12 cellular contexts compared by ENCODE assay signal in genomic region chr17:7186241-7186640, GRCh38. TPM values are rescaled to one million over a fixed set of nuclear protein-coding genes. Genes with fewer than 3 reads are reported as not detected.
DNase-seq lines count a peak whose midpoint lies in the region; ATAC-seq, FAIRE-seq and TF ChIP-seq lines count a peak whose summit lies in the region.
"Had no signal": no experiment of that assay in that cellular context is flagged by ENCODE, and none has a peak within 500 bp of the region (broad histone marks: within the 10 kb centered on the region; RNA-seq: fewer than 3 reads in every experiment).

No MANE protein-coding gene starts in this region.

- no peak overlapping the region for H3K4me3 ChIP-seq in Karpas-422 (ENCODE audit: low read length)
- H3K4me3 ChIP-seq in K562: no peak overlapping the region
- no peak overlapping the region for H3K4me3 ChIP-seq in mucosa of descending colon

- H3K9ac ChIP-seq in Karpas-422 (ENCODE audit: low read length): no peak overlapping the region
- no peak overlapping the region for H3K9ac ChIP-seq in K562 (ENCODE audit: insufficient read depth in 1 of 2, low read depth in 2 of 2, low read length in 2 of 2)

- H3K36me3 ChIP-seq in Karpas-422 (ENCODE audit: insufficient read depth, low read length): no peaks in the 10 kb centered on the region
- H3K36me3 ChIP-seq in K562 (ENCODE audit: control insufficient read depth, insufficient read depth, low read length): peaks cover 4% of the 10 kb centered on the region; the same call in 1 of the 3 replicates
- no peaks in the 10 kb centered on the region for H3K36me3 ChIP-seq in mucosa of descending colon (ENCODE audit: low read depth)

- ATAC-seq in K562: peak; percentile 88
- ATAC-seq in mucosa of descending colon: peak; percentile 33
- ATAC-seq in GM21360 (IDR thresholded peaks at IDR 0.05; ENCODE audit: unreplicated experiment): no peak
- ATAC-seq in HG02884 (IDR thresholded peaks at IDR 0.05; ENCODE audit: unreplicated experiment): no peak
- ATAC-seq: Panc1 had no signal

- H3K9me3 ChIP-seq in Karpas-422 (ENCODE audit: low read length) (no peaks in the 10 kb centered on the region), K562 (replicated peaks; ENCODE audit: control insufficient read depth, insufficient read depth, low read depth, low read length) (no peaks in the 10 kb centered on the region), mucosa of descending colon (no peaks in the 10 kb centered on the region)

- H2AFZ ChIP-seq in Karpas-422 (ENCODE audit: low read length) (no peak overlapping the region), K562 (ENCODE audit: low read depth, low read length) (no peak overlapping the region)

- intact Hi-C loops in K562 (cut with micrococcal nuclease) (no loop called here), mucosa of descending colon (cut with DNase I, micrococcal nuclease) (no loop called here)

- WGBS in K562 (ENCODE audit: insufficient coverage, low coverage, missing lambda C conversion rate): 26% methylated on average over 6 of the region's 7 CpGs

- in situ Hi-C loops in K562 (cut with MboI): no loop called here

- no peak for TF ChIP-seq EP300 in K562 (IDR thresholded peaks at IDR 0.05; ENCODE audit: low read length)

- BruUV-seq in K562 (replicated peaks; lab: Mats Ljungman, UMichigan): no TSS peak

- H3K27ac ChIP-seq in Karpas-422 (ENCODE audit: low read length) (no peak overlapping the region), K562 (ENCODE audit: extremely low read depth, low read depth, low read length) (no peak overlapping the region)

- no peaks in the 10 kb centered on the region for H3K27me3 ChIP-seq in Karpas-422 (ENCODE audit: low read length)
- H3K27me3 ChIP-seq in K562 (ENCODE audit: control insufficient read depth in 2 of 2, insufficient read depth in 2 of 2, low read length in 2 of 2): no peaks in the 10 kb centered on the region

- H3K4me1 ChIP-seq in Karpas-422 (ENCODE audit: low read length) (no peaks in the 10 kb centered on the region), K562 (replicated peaks in 1 of 2; ENCODE audit: control insufficient read depth in 2 of 2, insufficient read depth in 2 of 2, low read length in 2 of 2) (peaks cover 3 to 6% of the 10 kb centered on the region in 2 experiments; a peak in 2 of 5 replicates), mucosa of descending colon (ENCODE audit: low read depth) (peaks cover 3% of the 10 kb centered on the region)

- H3K9me1 ChIP-seq in K562 (ENCODE audit: control insufficient read depth, insufficient read depth, low read length): no peaks in the 10 kb centered on the region

- peak; percentile 30 for DNase-seq in DMS 273 (lab: John Stamatoyannopoulos, UW; ENCODE audit: unreplicated experiment)
- DNase-seq in DMS 273 treated with DMSO at 0.1 percent for 48 hours (lab: John Stamatoyannopoulos, UW): no peak
- DNase-seq in Karpas-422: peak; percentile 72
- peak; percentile 39 to 57 (median 48) for DNase-seq in K562 (ENCODE audit: extremely low read depth in 1 of 4, low spot score in 3 of 4)
- DNase-seq in mucosa of descending colon: no peak
- no peak for DNase-seq in effector CD8-positive, alpha-beta T cell (lab: John Stamatoyannopoulos, UW)
- DNase-seq: 8988T; activated CD4-positive, alpha-beta T cell treated with anti-CD3 and anti-CD28 coated beads, Interleukin-2, amount 50 U/mL, for 1 hour; NCI-H1048 had no signal

- H4K20me1 ChIP-seq in Karpas-422 (ENCODE audit: insufficient read depth, low read depth, low read length) (no peaks in the 10 kb centered on the region), K562 (replicated peaks; ENCODE audit: control insufficient read depth, insufficient read depth, low read length) (no peaks in the 10 kb centered on the region)

- peak in 1 of 2 experiments; percentile 22; a peak in 1 of 4 replicates for TF ChIP-seq RAD21 in K562 (CRISPR knock-in tag; conservative IDR thresholded peaks at IDR 0.05 in 1 of 2, IDR thresholded peaks at IDR 0.05 in 1 of 2)

- TF ChIP-seq CTCF in K562 (IDR thresholded peaks at IDR 0.05 in 2 of 3, conservative IDR thresholded peaks at IDR 0.05 in 1 of 3; ENCODE audit: insufficient read depth in 2 of 3, low read depth in 1 of 3, low read length in 3 of 3): peak; percentile 47 to 52 (median 48)
- TF ChIP-seq CTCF in mucosa of descending colon (IDR thresholded peaks at IDR 0.05): no peak

- TF ChIP-seq POLR2A in K562 (conservative IDR thresholded peaks at IDR 0.05): no peak

- no peaks in the 10 kb centered on the region for H3K9me2 ChIP-seq in Karpas-422 (replicated peaks; ENCODE audit: insufficient read depth, low read length)

- peak; percentile 62 for FAIRE-seq in K562 (lab: Jason Lieb, UNC)

- no peaks in the 10 kb centered on the region for H3K79me2 ChIP-seq in Karpas-422 (ENCODE audit: low read length)
- no peaks in the 10 kb centered on the region for H3K79me2 ChIP-seq in K562 (ENCODE audit: control insufficient read depth, insufficient read depth, low read length)

- CTCF ChIA-PET in K562 (lab: Yijun Ruan, JAX; ENCODE audit: low intra/inter-chr PET ratio): no interaction called here

- POLR2A ChIA-PET in K562 (lab: Yijun Ruan, JAX): no interaction called here

- H3K4me2 ChIP-seq in Karpas-422 (ENCODE audit: low read depth, low read length, poor library complexity, severe bottlenecking) (no peak overlapping the region), K562 (ENCODE audit: insufficient read depth, low read length) (no peak overlapping the region)

RNA-seq across cellular contexts. Expression of gene ASGR1, which starts 7.1 kb away (rescaled TPM):
- 1.2 TPM in 1 of 2 replicates, not detected in the other for total RNA-seq in Karpas-422 (2014; rRNA removed; shearing (Covaris generic); ENCODE audit: low replicate concordance)
- total RNA-seq in K562 (2011; cell fraction: chromatin; rRNA removed; ENCODE audit: low replicate concordance): 1.4 and 3.8 TPM in 2 replicates
- total RNA-seq in K562 (2011; cell fraction: nucleolus; rRNA removed): 2.1 and 3.0 TPM in 2 replicates
- 1.3 and 1.6 TPM in 2 replicates for total RNA-seq in K562 (2011; cell fraction: nucleoplasm; rRNA removed)
- total RNA-seq in K562 (2014; rRNA removed) (0.45 and 1.00 TPM in 2 replicates), K562 (2014; rRNA removed; fragmentation: Illumina TruSeq; extraction: Trizol) (0.11 TPM in 1 of 2 replicates, not detected in the other), K562 (2015; rRNA removed; fragmentation: Illumina TruSeq; extraction: Trizol) (0.14 and 0.41 TPM in 2 replicates), K562 (2021) (0.58 and 0.78 TPM in 2 replicates), mucosa of descending colon (1 to 10 TPM in 2 of 3 donors, under 1 TPM in 1; 0.35 to 1.6 (median 1.2) TPM)
- polyA plus RNA-seq in K562 (2011; rRNA removed) (1.0 and 2.5 TPM in 2 replicates), K562 (2014; fragmentation: Illumina TruSeq; extraction: Trizol) (0.15 and 0.40 TPM in 2 replicates), K562 (2014; fragmentation: Nextera tagmentation; extraction: Ambion mirVana) (not detected), K562 (2014; rRNA removed) (0.64 and 2.3 TPM in 2 replicates)
- 2.6 and 3.2 TPM in 2 replicates for polyA plus RNA-seq in K562 (2011; cell fraction: cytosol; rRNA removed)
- 7.7 and 11.1 TPM in 2 replicates for polyA plus RNA-seq in K562 (2011; cell fraction: nucleus; rRNA removed)
- polyA plus RNA-seq in K562 (2012): 0.68 and 1.1 TPM in 2 replicates
- polyA minus RNA-seq in K562 (2011; rRNA and poly(A)+ RNA removed): 0.24 and 0.56 TPM in 2 replicates
- 1.3 TPM in 1 of 2 replicates, not detected in the other for polyA minus RNA-seq in K562 (2011; cell fraction: cytosol; rRNA and poly(A)+ RNA removed)
- 1.2 and 2.7 TPM in 2 replicates for polyA minus RNA-seq in K562 (2011; cell fraction: nucleus; rRNA and poly(A)+ RNA removed)

RNA-seq across cellular contexts. Expression of gene DLG4, which starts 33.4 kb away (rescaled TPM):
- 8.5 and 24.1 TPM in 2 replicates for total RNA-seq in Karpas-422 (2014; rRNA removed; shearing (Covaris generic); ENCODE audit: low replicate concordance)
- 43.5 and 75.5 TPM in 2 replicates for total RNA-seq in K562 (2011; cell fraction: chromatin; rRNA removed; ENCODE audit: low replicate concordance)
- 21.5 and 23.8 TPM in 2 replicates for total RNA-seq in K562 (2011; cell fraction: nucleolus; rRNA removed)
- 31.9 and 46.3 TPM in 2 replicates for total RNA-seq in K562 (2011; cell fraction: nucleoplasm; rRNA removed)
- total RNA-seq in K562 (2014; rRNA removed): 4.1 and 4.9 TPM in 2 replicates
- 2.2 and 3.1 TPM in 2 replicates for total RNA-seq in K562 (2014; rRNA removed; fragmentation: Illumina TruSeq; extraction: Trizol)
- 4.0 and 4.1 TPM in 2 replicates for total RNA-seq in K562 (2015; rRNA removed; fragmentation: Illumina TruSeq; extraction: Trizol)
- 8.8 and 12.0 TPM in 2 replicates for total RNA-seq in K562 (2021)
- 4.6 and 9.8 TPM in 2 replicates for polyA plus RNA-seq in K562 (2011; rRNA removed)
- polyA plus RNA-seq in K562 (2011; cell fraction: cytosol; rRNA removed): 4.1 and 4.3 TPM in 2 replicates
- 29.5 and 39.7 TPM in 2 replicates for polyA plus RNA-seq in K562 (2011; cell fraction: nucleus; rRNA removed)
- polyA plus RNA-seq in K562 (2012): 11.6 and 11.9 TPM in 2 replicates
- polyA plus RNA-seq in K562 (2014; fragmentation: Illumina TruSeq; extraction: Trizol): 6.3 and 7.8 TPM in 2 replicates
- polyA plus RNA-seq in K562 (2014; fragmentation: Nextera tagmentation; extraction: Ambion mirVana): under 1 TPM; 0.03 to 0.07 TPM
- 6.6 and 8.5 TPM in 2 replicates for polyA plus RNA-seq in K562 (2014; rRNA removed)
- polyA minus RNA-seq in K562 (2011; rRNA and poly(A)+ RNA removed): 4.0 and 5.2 TPM in 2 replicates
- 4.9 and 5.7 TPM in 2 replicates for polyA minus RNA-seq in K562 (2011; cell fraction: cytosol; rRNA and poly(A)+ RNA removed)
- 7.0 and 8.4 TPM in 2 replicates for polyA minus RNA-seq in K562 (2011; cell fraction: nucleus; rRNA and poly(A)+ RNA removed)
- 10 to 100 TPM in 1 of 3 donors, 1 to 10 TPM in 2; 4.1 to 34.5 (median 6.6) TPM for total RNA-seq in mucosa of descending colon

RNA-seq across cellular contexts. Expression of gene ACADVL, which starts 33.5 kb away (rescaled TPM):
- total RNA-seq in Karpas-422 (2014; rRNA removed; shearing (Covaris generic); ENCODE audit: low replicate concordance): 245 and 371 TPM in 2 replicates
- 1,164 and 2,824 TPM in 2 replicates for total RNA-seq in K562 (2011; cell fraction: chromatin; rRNA removed; ENCODE audit: low replicate concordance)
- 1,687 and 1,801 TPM in 2 replicates for total RNA-seq in K562 (2011; cell fraction: nucleolus; rRNA removed)
- total RNA-seq in K562 (2011; cell fraction: nucleoplasm; rRNA removed): 1,262 and 1,361 TPM in 2 replicates
- total RNA-seq in K562 (2014; rRNA removed) (214 and 235 TPM in 2 replicates), K562 (2014; rRNA removed; fragmentation: Illumina TruSeq; extraction: Trizol) (87.0 and 117 TPM in 2 replicates), K562 (2015; rRNA removed; fragmentation: Illumina TruSeq; extraction: Trizol) (180 and 194 TPM in 2 replicates), K562 (2021) (283 and 313 TPM in 2 replicates), mucosa of descending colon (1,000 to 10,000 TPM in 1 of 3 donors, 100 to 1,000 TPM in 2; 729 to 1,007 (median 804) TPM)
- polyA plus RNA-seq in K562 (2011; rRNA removed) (261 and 459 TPM in 2 replicates), K562 (2014; fragmentation: Illumina TruSeq; extraction: Trizol) (241 and 269 TPM in 2 replicates), K562 (2014; fragmentation: Nextera tagmentation; extraction: Ambion mirVana) (10 to 100 TPM; 25.5 to 46.2 TPM), K562 (2014; rRNA removed) (376 and 449 TPM in 2 replicates)
- 206 and 297 TPM in 2 replicates for polyA plus RNA-seq in K562 (2011; cell fraction: cytosol; rRNA removed)
- polyA plus RNA-seq in K562 (2011; cell fraction: nucleus; rRNA removed): 4,218 and 4,978 TPM in 2 replicates
- 380 and 644 TPM in 2 replicates for polyA plus RNA-seq in K562 (2012)
- polyA minus RNA-seq in K562 (2011; rRNA and poly(A)+ RNA removed): 93.6 and 95.1 TPM in 2 replicates
- polyA minus RNA-seq in K562 (2011; cell fraction: cytosol; rRNA and poly(A)+ RNA removed): 82.1 and 82.9 TPM in 2 replicates
- 363 and 519 TPM in 2 replicates for polyA minus RNA-seq in K562 (2011; cell fraction: nucleus; rRNA and poly(A)+ RNA removed)

RNA-seq across cellular contexts. Expression of gene DVL2, which starts 48.1 kb away (rescaled TPM):
- 75.2 and 117 TPM in 2 replicates for total RNA-seq in Karpas-422 (2014; rRNA removed; shearing (Covaris generic); ENCODE audit: low replicate concordance)
- 108 and 173 TPM in 2 replicates for total RNA-seq in K562 (2011; cell fraction: chromatin; rRNA removed; ENCODE audit: low replicate concordance)
- 80.7 and 98.4 TPM in 2 replicates for total RNA-seq in K562 (2011; cell fraction: nucleolus; rRNA removed)
- 85.2 and 125 TPM in 2 replicates for total RNA-seq in K562 (2011; cell fraction: nucleoplasm; rRNA removed)
- total RNA-seq in K562 (2014; rRNA removed) (39.1 and 42.9 TPM in 2 replicates), K562 (2014; rRNA removed; fragmentation: Illumina TruSeq; extraction: Trizol) (10.7 and 12.0 TPM in 2 replicates), K562 (2015; rRNA removed; fragmentation: Illumina TruSeq; extraction: Trizol) (24.3 and 25.9 TPM in 2 replicates), K562 (2021) (44.6 and 49.5 TPM in 2 replicates), mucosa of descending colon (10 to 100 TPM; 33.4 to 52.0 (median 36.0) TPM)
- polyA plus RNA-seq in K562 (2011; rRNA removed) (3.9 and 7.2 TPM in 2 replicates), K562 (2014; fragmentation: Illumina TruSeq; extraction: Trizol) (34.0 and 35.5 TPM in 2 replicates), K562 (2014; fragmentation: Nextera tagmentation; extraction: Ambion mirVana) (1 to 10 TPM; 1.3 TPM), K562 (2014; rRNA removed) (25.8 and 28.5 TPM in 2 replicates)
- 6.9 and 7.1 TPM in 2 replicates for polyA plus RNA-seq in K562 (2011; cell fraction: cytosol; rRNA removed)
- polyA plus RNA-seq in K562 (2011; cell fraction: nucleus; rRNA removed): 34.8 and 49.0 TPM in 2 replicates
- 45.7 and 51.8 TPM in 2 replicates for polyA plus RNA-seq in K562 (2012)
- polyA minus RNA-seq in K562 (2011; rRNA and poly(A)+ RNA removed): 11.9 and 13.2 TPM in 2 replicates
- polyA minus RNA-seq in K562 (2011; cell fraction: cytosol; rRNA and poly(A)+ RNA removed): 9.1 and 20.8 TPM in 2 replicates
- polyA minus RNA-seq in K562 (2011; cell fraction: nucleus; rRNA and poly(A)+ RNA removed): 30.4 and 34.9 TPM in 2 replicates

RNA-seq across cellular contexts. Expression of gene PHF23, which starts 53.0 kb away (rescaled TPM):
- total RNA-seq in Karpas-422 (2014; rRNA removed; shearing (Covaris generic); ENCODE audit: low replicate concordance): 36.7 and 69.3 TPM in 2 replicates
- 21.4 and 38.4 TPM in 2 replicates for total RNA-seq in K562 (2011; cell fraction: chromatin; rRNA removed; ENCODE audit: low replicate concordance)
- 20.0 and 20.1 TPM in 2 replicates for total RNA-seq in K562 (2011; cell fraction: nucleolus; rRNA removed)
- 23.5 and 23.7 TPM in 2 replicates for total RNA-seq in K562 (2011; cell fraction: nucleoplasm; rRNA removed)
- total RNA-seq in K562 (2014; rRNA removed) (39.0 and 49.9 TPM in 2 replicates), K562 (2014; rRNA removed; fragmentation: Illumina TruSeq; extraction: Trizol) (27.8 and 28.1 TPM in 2 replicates), K562 (2015; rRNA removed; fragmentation: Illumina TruSeq; extraction: Trizol) (50.1 and 51.1 TPM in 2 replicates), K562 (2021) (33.7 and 38.6 TPM in 2 replicates), mucosa of descending colon (10 to 100 TPM; 36.0 to 49.8 (median 36.8) TPM)
- polyA plus RNA-seq in K562 (2011; rRNA removed) (25.0 and 32.7 TPM in 2 replicates), K562 (2014; fragmentation: Illumina TruSeq; extraction: Trizol) (53.1 and 87.5 TPM in 2 replicates), K562 (2014; fragmentation: Nextera tagmentation; extraction: Ambion mirVana) (1 to 10 TPM; 7.4 TPM), K562 (2014; rRNA removed) (34.1 and 36.1 TPM in 2 replicates)
- polyA plus RNA-seq in K562 (2011; cell fraction: cytosol; rRNA removed): 20.0 and 33.8 TPM in 2 replicates
- polyA plus RNA-seq in K562 (2011; cell fraction: nucleus; rRNA removed): 16.8 and 28.4 TPM in 2 replicates
- polyA plus RNA-seq in K562 (2012): 27.6 and 38.6 TPM in 2 replicates
- polyA minus RNA-seq in K562 (2011; rRNA and poly(A)+ RNA removed): 20.2 and 26.4 TPM in 2 replicates
- 14.2 and 19.9 TPM in 2 replicates for polyA minus RNA-seq in K562 (2011; cell fraction: cytosol; rRNA and poly(A)+ RNA removed)
- polyA minus RNA-seq in K562 (2011; cell fraction: nucleus; rRNA and poly(A)+ RNA removed): 7.1 and 10.6 TPM in 2 replicates

Comparison
In these comparisons a context has a peak if more than half of its experiments do, and no peak if none do; other contexts are left out.
1. DNase-seq: peak in DMS 273 (single experiment), Karpas-422 (single experiment) and K562 (4 of 4); none in DMS 273 treated with DMSO at 0.1 percent for 48 hours (single experiment), mucosa of descending colon (0 of 3) and effector CD8-positive, alpha-beta T cell (single experiment).
2. ATAC-seq: peak in K562 (single experiment) and mucosa of descending colon (single experiment); none in GM21360 (single experiment) and HG02884 (single experiment).